In the genomic region with DNA sequence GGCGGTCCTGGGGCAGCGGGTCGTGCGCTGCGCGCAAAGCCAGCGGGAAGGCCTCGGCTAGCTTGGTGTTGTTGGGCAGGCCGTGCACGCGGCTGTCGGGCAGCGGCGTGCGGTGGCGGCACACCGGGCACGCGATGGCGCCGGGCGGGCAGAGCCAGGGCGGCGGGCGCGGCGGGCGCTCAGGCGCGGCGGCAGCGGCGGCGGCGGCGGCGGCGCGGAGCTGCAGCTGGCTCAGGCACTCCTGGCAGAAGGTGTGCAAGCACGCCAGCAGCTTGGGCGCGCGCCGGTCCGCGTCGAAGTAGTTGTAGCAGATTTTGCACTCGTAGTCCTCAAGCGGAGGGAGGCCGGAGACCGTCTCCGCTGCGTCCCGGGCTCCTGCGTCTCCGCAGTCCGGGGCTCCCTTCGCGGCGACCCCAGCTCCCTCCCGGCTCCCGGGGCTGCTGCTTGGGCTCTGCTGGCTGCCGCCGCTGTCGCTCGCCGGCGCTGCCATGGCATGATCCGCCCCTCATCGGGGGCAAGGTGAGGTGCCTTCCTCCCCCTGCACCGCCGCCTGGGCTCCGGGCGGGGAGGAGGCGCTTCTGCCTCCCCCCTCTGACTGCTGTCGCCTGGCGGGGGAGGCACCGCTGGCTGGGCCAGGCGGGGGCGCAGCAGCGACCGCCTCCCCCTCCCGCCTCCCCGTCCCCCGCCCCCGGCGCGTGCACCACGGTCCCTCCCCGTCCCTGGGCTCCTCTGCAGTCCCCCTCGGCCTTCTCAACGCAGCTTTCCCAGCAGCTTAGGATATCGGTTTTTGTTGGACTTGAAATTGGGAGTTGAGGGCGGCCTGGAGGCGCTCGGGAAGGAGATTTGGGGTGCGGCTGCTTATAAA, we compare ENCODE assay signal across 8 cellular contexts. TPM values are rescaled to one million over a fixed set of nuclear protein-coding genes. Genes with fewer than 3 reads are reported as not detected.
DNase-seq lines count a peak whose midpoint lies in the region; ATAC-seq and TF ChIP-seq lines count a peak whose summit lies in the region.

No MANE protein-coding gene starts in this region.

- H3K4me3 ChIP-seq in RWPE2 (ENCODE audit: severe bottlenecking) (peak overlapping the region; percentile 8), esophagus (ENCODE audit: low read depth in 1 of 2, low read length in 2 of 2) (peak overlapping the region; percentile 53 to 56), neuron (ENCODE audit: low read length) (peak overlapping the region; percentile 69)

- DNase-seq in DMS79 treated with DMSO at 0.1 percent for 48 hours (lab: John Stamatoyannopoulos, UW) (peak; percentile 10), DMS79 (lab: John Stamatoyannopoulos, UW) (no peak), RWPE2 (ENCODE audit: low spot score) (peak; percentile 42), amniotic stem cell (lab: John Stamatoyannopoulos, UW) (no peak)

- H2AFZ ChIP-seq in neuron (ENCODE audit: low read depth, low read length): peak overlapping the region; percentile 83

- H3K27me3 ChIP-seq in RWPE2 (ENCODE audit: insufficient read depth, poor library complexity, severe bottlenecking) (peaks cover 72% of the 10 kb centered on the region), esophagus (ENCODE audit: control insufficient read depth in 1 of 2, insufficient read depth in 2 of 2, low read length in 2 of 2) (peaks cover 0 to 9% of the 10 kb centered on the region in 2 donors), neuron (ENCODE audit: insufficient read depth, low read length) (peaks cover 14% of the 10 kb centered on the region)

- no peak for TF ChIP-seq CTCF in RWPE2 (IDR thresholded peaks at IDR 0.05; ENCODE audit: poor library complexity, severe bottlenecking)

- H3K27ac ChIP-seq in RWPE2 (ENCODE audit: poor library complexity, severe bottlenecking) (no peak overlapping the region), esophagus (ENCODE audit: low read depth in 2 of 2, low read length in 1 of 2) (no peak overlapping the region)

- no peaks in the 10 kb centered on the region for H3K36me3 ChIP-seq in RWPE2 (ENCODE audit: low read depth)
- no peaks in the 10 kb centered on the region for H3K36me3 ChIP-seq in esophagus (ENCODE audit: control insufficient read depth in 2 of 2, insufficient read depth in 2 of 2, low read length in 1 of 2)
- no peaks in the 10 kb centered on the region for H3K36me3 ChIP-seq in neuron (ENCODE audit: insufficient read depth, low read length)

- H3K9me3 ChIP-seq in RWPE2 (ENCODE audit: severe bottlenecking) (no peaks in the 10 kb centered on the region), esophagus (ENCODE audit: control insufficient read depth in 2 of 2, insufficient read depth in 1 of 2, low read depth in 1 of 2, low read length in 1 of 2) (no peaks in the 10 kb centered on the region), neuron (ENCODE audit: low read length) (no peaks in the 10 kb centered on the region)

- 0 to 1% methylated on average over 33 to 97 of the region's 97 CpGs for WGBS in esophagus, 2 donors

- H3K4me1 ChIP-seq in RWPE2 (ENCODE audit: insufficient read depth, poor library complexity, severe bottlenecking) (peaks cover 2% of the 10 kb centered on the region), esophagus (ENCODE audit: control insufficient read depth in 2 of 2, insufficient read depth in 2 of 2, low read length in 1 of 2) (peaks cover 2 to 7% of the 10 kb centered on the region in 2 donors), neuron (ENCODE audit: insufficient read depth, low read length) (peaks cover 17% of the 10 kb centered on the region)

- peak; percentile 50 for ATAC-seq in GM19463 (IDR thresholded peaks at IDR 0.05; ENCODE audit: unreplicated experiment)
- ATAC-seq in HG03469 (IDR thresholded peaks at IDR 0.05; ENCODE audit: unreplicated experiment): peak; percentile 35
- peak; percentile 28 for ATAC-seq in RWPE2 (ENCODE audit: low read depth)

RNA-seq across cellular contexts. Expression of gene PAX3, which starts 21.0 kb away (rescaled TPM):
- polyA plus RNA-seq in esophagus: not detected

Comparison
In these comparisons a context has a peak if more than half of its experiments do, and no peak if none do; other contexts are left out.
1. DNase-seq: peak in DMS79 treated with DMSO at 0.1 percent for 48 hours (single experiment) and RWPE2 (single experiment); none in DMS79 (single experiment) and amniotic stem cell (single experiment).
2. H3K4me3 ChIP-seq: peak in every context shown above with its lines; median percentile 69 in neuron; 54 in esophagus; 8 in RWPE2.
3. Peak in every context shown above with its lines, with median percentiles within 50 percentile points of each other: ATAC-seq.